Comparison of ENCODE assay signal across 27 cellular contexts in genomic region chr5:10894445-10895054, GRCh38.
"Had no signal": no experiment of that assay in that cellular context is flagged by ENCODE, and none has a peak within 500 bp of the region (broad histone marks: within the 10 kb centered on the region; RNA-seq: fewer than 3 reads in every experiment).

No MANE protein-coding gene starts in this region.

- H3K36me3 ChIP-seq: brain microvascular endothelial cell, heart right ventricle, right atrium auricular region, spleen, transverse colon had no signal

- ATAC-seq: activated CD4-positive, alpha-beta T cell treated with anti-CD3 and anti-CD28 coated beads for 36 hours; activated CD8-positive, alpha-beta memory T cell treated with anti-CD3 and anti-CD28 coated beads, Interleukin-2, amount 10 ng/mL, durations not matched to agents 7 days and 5 days; activated CD8-positive, alpha-beta T cell treated with anti-CD3 and anti-CD28 coated beads, Interleukin-2, amount 10 ng/mL, durations not matched to agents 7 days and 5 days; activated T-cell treated with anti-CD3 and anti-CD28 coated beads, Interleukin-2, amount 50 U/mL, for 72 hours; esophagus mucosa; left ventricle myocardium superior; naive thymus-derived CD4-positive, alpha-beta T cell; psoas muscle; stimulated activated naive CD8-positive, alpha-beta T cell treated with anti-CD3 and anti-CD28 coated beads, Interleukin-15, Interleukin-2, amounts not matched to agents 100 U/mL and 50 U/mL, for 24 hours had no signal

- H3K4me1 ChIP-seq: heart right ventricle, parathyroid adenoma, psoas muscle, right atrium auricular region, spleen, testis, transverse colon had no signal

- DNase-seq: activated CD4-positive, alpha-beta T cell treated with anti-CD3 and anti-CD28 coated beads for 36 hours; activated CD4-positive, CD25-positive, alpha-beta regulatory T cell; activated CD8-positive, alpha-beta memory T cell treated with anti-CD3 and anti-CD28 coated beads, Interleukin-2, amount 10 ng/mL, durations not matched to agents 7 days and 5 days; activated CD8-positive, alpha-beta T cell treated with anti-CD3 and anti-CD28 coated beads, Interleukin-2, amount 10 ng/mL, durations not matched to agents 7 days and 5 days; activated effector memory CD4-positive, alpha-beta T cell treated with Interleukin-2 at 50 U/mL for 16 hours; activated naive CD4-positive, alpha-beta T cell treated with Interleukin-2 at 50 U/mL for 16 hours; activated naive CD8-positive, alpha-beta T cell treated with anti-CD3 and anti-CD28 coated beads for 36 hours; activated T-cell treated with anti-CD3 and anti-CD28 coated beads, Interleukin-2, amount 50 U/mL, for 72 hours; brain microvascular endothelial cell; cortex of kidney; endodermal cell; foreskin melanocyte; left ventricle myocardium superior; midbrain; naive thymus-derived CD4-positive, alpha-beta T cell; occipital lobe; psoas muscle; spleen; stimulated activated naive CD8-positive, alpha-beta T cell treated with anti-CD3 and anti-CD28 coated beads, Interleukin-15, Interleukin-2, amounts not matched to agents 100 U/mL and 50 U/mL, for 24 hours; T-helper 1 cell; testis; transverse colon had no signal

- H3K4me3 ChIP-seq: heart right ventricle, psoas muscle, right atrium auricular region, spleen, testis, transverse colon had no signal

- H3K27me3 ChIP-seq: brain microvascular endothelial cell, heart right ventricle, right atrium auricular region, spleen, testis, transverse colon had no signal

- H3K9me3 ChIP-seq: right atrium auricular region, testis, transverse colon had no signal

- H3K9ac ChIP-seq: parathyroid adenoma had no signal

- H2AFZ ChIP-seq: parathyroid adenoma had no signal

- H3K79me2 ChIP-seq: parathyroid adenoma had no signal

- H3K27ac ChIP-seq: brain microvascular endothelial cell, parathyroid adenoma, psoas muscle, right atrium auricular region, spleen, testis, transverse colon had no signal

- FAIRE-seq: astrocyte had no signal
